In the genomic region with DNA sequence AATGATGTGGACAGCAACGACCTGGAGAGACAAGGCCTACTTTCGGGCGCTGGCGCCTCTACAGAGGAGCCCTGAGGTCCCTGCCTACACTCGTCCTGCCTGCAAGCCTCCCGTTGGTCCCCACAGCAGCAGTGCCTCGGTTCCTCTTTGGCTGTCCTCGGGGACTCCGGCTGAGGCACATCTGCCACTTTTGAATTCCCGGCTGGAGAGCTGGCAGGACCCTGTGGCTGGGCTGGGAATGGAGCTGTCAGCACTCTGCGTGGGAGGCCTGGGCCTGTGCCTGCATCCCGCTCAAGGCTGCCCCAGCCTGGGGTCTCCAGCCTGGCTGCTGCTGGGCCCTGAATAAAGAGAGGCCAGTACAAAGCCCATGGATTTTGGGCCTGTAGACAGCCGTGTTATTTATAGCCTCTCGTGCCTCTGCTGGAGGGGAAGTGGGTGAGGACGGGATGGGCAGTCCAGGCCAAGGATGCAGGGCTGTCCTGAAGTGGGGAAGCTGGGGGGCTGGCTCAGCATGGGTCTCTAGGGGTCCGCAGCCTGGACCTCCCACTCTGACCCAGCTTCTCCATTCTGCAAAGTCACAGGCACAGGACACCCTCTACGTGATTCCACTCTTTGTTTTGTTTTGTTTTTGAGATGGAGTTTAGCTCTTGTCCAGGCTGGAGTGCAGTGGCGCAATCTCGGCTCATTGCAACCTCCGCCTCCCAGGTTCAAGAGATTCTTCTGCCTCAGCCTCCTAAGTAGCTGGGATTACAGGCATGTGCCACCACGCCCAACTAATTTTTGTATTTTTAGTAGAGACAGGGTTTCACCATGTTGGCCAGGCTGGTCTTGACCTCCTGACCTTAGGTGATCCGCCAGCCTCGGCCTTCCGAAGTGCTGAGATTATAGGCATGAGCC, we compare ENCODE assay signal across 16 cellular contexts. TPM values are rescaled to one million over a fixed set of nuclear protein-coding genes. Genes with fewer than 3 reads are reported as not detected.
"Had no signal": no experiment of that assay in that cellular context is flagged by ENCODE, and none has a peak within 500 bp of the region (broad histone marks: within the 10 kb centered on the region; RNA-seq: fewer than 3 reads in every experiment).

No MANE protein-coding gene starts in this region.

- H3K9me3 Mint-ChIP-seq: activated naive CD8-positive, alpha-beta T cell treated with anti-CD3 and anti-CD28 coated beads, Interleukin-2, amount 50 U/mL, for 24 hours; activated T-cell treated with anti-CD3 and anti-CD28 coated beads, Interleukin-2, amount 50 U/mL, for 4 hours; neural progenitor cell had no signal

- ATAC-seq: activated naive CD8-positive, alpha-beta T cell treated with anti-CD3 and anti-CD28 coated beads, Interleukin-2, amount 50 U/mL, for 24 hours; activated T-cell treated with anti-CD3 and anti-CD28 coated beads, Interleukin-2, amount 50 U/mL, for 4 hours; T-helper 17 cell had no signal

- H3K79me2 ChIP-seq: parathyroid adenoma had no signal

- H3K27me3 Mint-ChIP-seq: activated naive CD8-positive, alpha-beta T cell treated with anti-CD3 and anti-CD28 coated beads, Interleukin-2, amount 50 U/mL, for 24 hours; T-helper 17 cell had no signal

- H3K36me3 ChIP-seq: ascending aorta, colonic mucosa, neural progenitor cell, thyroid gland had no signal

- H2AFZ ChIP-seq: neural progenitor cell, parathyroid adenoma had no signal

- H3K9me3 ChIP-seq: ascending aorta, colonic mucosa, thyroid gland had no signal

- H3K4me3 ChIP-seq: ascending aorta, colonic mucosa, lung, neural progenitor cell, thyroid gland had no signal

- H3K4me3 Mint-ChIP-seq: activated naive CD8-positive, alpha-beta T cell treated with anti-CD3 and anti-CD28 coated beads, Interleukin-2, amount 50 U/mL, for 24 hours; neural progenitor cell had no signal

- DNase-seq: activated CD4-positive, alpha-beta T cell treated with anti-CD3 and anti-CD28 coated beads, Interleukin-2, amount 50 U/mL, for 1 hour; activated CD4-positive, CD25-positive, alpha-beta regulatory T cell; activated naive CD8-positive, alpha-beta T cell treated with anti-CD3 and anti-CD28 coated beads, Interleukin-2, amount 50 U/mL, for 24 hours; activated T-cell treated with anti-CD3 and anti-CD28 coated beads, Interleukin-2, amount 50 U/mL, for 4 hours; colonic mucosa; effector CD4-positive, alpha-beta T cell; midbrain; small intestine; T-helper 17 cell had no signal

- H3K4me2 ChIP-seq: neural progenitor cell had no signal

- H3K27ac Mint-ChIP-seq: activated naive CD8-positive, alpha-beta T cell treated with anti-CD3 and anti-CD28 coated beads, Interleukin-2, amount 50 U/mL, for 24 hours; neural progenitor cell had no signal

- H3K4me1 ChIP-seq: ascending aorta, colonic mucosa, neural progenitor cell, parathyroid adenoma had no signal

- H3K27ac ChIP-seq: ascending aorta, colonic mucosa, neural progenitor cell, parathyroid adenoma had no signal

- H3K36me3 Mint-ChIP-seq: neural progenitor cell had no signal

- H3K27me3 ChIP-seq: ascending aorta, colonic mucosa, neural progenitor cell, thyroid gland had no signal

RNA-seq across cellular contexts. Expression of a gene that starts 10.6 kb away (rescaled TPM):
- polyA plus RNA-seq: fibroblast of lung had no signal

RNA-seq across cellular contexts. Expression of a gene that starts 54.3 kb away (rescaled TPM):
- total RNA-seq: ascending aorta, fibroblast of lung had no signal
- polyA plus RNA-seq: fibroblast of lung, keratinocyte had no signal
